ENCODE assay signal across 28 cellular contexts in the genomic region with DNA sequence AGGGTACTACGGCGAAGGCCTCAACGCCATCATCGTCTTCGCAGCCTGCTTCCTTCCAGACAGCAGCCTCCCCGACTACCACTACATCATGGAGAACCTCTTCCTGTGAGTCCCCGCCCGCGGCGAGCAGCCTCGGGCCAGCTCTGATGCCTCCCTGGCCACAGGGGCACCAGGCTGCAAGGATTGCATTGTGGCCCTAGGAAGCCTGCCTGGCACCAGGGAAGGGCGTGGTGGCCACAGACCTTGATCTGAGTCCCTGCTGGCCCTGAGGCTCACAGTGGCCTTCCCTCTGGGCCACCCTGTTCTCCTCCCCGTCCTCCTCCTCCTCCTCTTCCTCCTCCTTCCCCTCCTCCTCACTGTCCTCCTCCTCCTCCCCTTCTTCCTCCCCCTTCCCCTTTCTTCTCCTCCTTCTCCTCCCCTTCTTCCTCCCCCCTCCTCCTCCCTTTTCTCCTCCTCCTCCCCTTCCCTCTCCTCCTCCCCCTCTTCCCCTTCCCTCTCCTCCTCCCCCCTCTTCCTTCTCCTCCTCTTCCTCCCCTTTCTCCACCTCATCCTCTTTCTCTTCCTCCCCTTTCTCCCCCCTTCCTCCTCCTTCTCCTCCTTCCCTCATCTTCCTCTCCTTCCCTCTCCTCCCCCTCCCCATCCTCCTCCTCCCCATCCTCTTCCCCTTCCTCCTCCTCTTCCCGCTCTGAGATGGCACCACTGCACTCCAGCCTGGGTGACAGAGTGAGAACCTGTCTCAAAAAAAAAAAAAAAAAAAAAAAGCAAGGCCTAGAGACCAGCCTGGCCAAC. TPM values are rescaled to one million over a fixed set of nuclear protein-coding genes. Genes with fewer than 3 reads are reported as not detected.
"Had no signal": no experiment of that assay in that cellular context is flagged by ENCODE, and none has a peak within 500 bp of the region (broad histone marks: within the 10 kb centered on the region; RNA-seq: fewer than 3 reads in every experiment).

No MANE protein-coding gene starts in this region.

- H3K36me3 ChIP-seq: gastroesophageal sphincter, stomach, thyroid gland, upper lobe of right lung had no signal

- DNase-seq: activated CD4-positive, alpha-beta memory T cell treated with anti-CD3 and anti-CD28 coated beads for 36 hours; activated CD4-positive, alpha-beta T cell treated with anti-CD3 and anti-CD28 coated beads, Interleukin-2, amount 10 ng/mL, durations not matched to agents 24 days and 14 days; activated CD4-positive, CD25-positive, alpha-beta regulatory T cell treated with anti-CD3 and anti-CD28 coated beads, Interleukin-2, amount 50 U/mL, for 72 hours; activated CD8-positive, alpha-beta memory T cell treated with anti-CD3 and anti-CD28 coated beads, Interleukin-2, amount 50 U/mL, for 4 hours; activated gamma-delta T cell; activated naive CD4-positive, alpha-beta T cell treated with anti-CD3 and anti-CD28 coated beads, Interleukin-2, amount 10 ng/mL, durations not matched to agents 7 days and 5 days; activated naive CD8-positive, alpha-beta T cell treated with anti-CD3 and anti-CD28 coated beads, Interleukin-2, amount 10 ng/mL, durations not matched to agents 7 days and 5 days; activated T-cell treated with anti-CD3 and anti-CD28 coated beads, Interleukin-2, amount 50 U/mL, for 1 hour; caudate nucleus; cortex of kidney; head of caudate nucleus; hippocampal formation; left colon; naive thymus-derived CD8-positive, alpha-beta T cell; posterior cingulate gyrus; right cardiac atrium; stimulated activated CD4-positive, alpha-beta T cell treated with anti-CD3 and anti-CD28 coated beads, Interleukin-15, amount 100 ng/mL, for 24 hours; stimulated activated CD4-positive, alpha-beta T cell treated with anti-CD3 and anti-CD28 coated beads, Interleukin-2, amount 100 ng/mL, for 24 hours; stimulated activated naive B cell treated with anti-CD40 and anti-IgM and Interleukin-4, amounts not matched to agents 10 μg/mL and 1 μg/mL and 100 μg/mL, for 72 hours; stomach; T-helper 9 cell; thyroid gland; upper lobe of right lung had no signal

- H3K4me3 ChIP-seq: gastroesophageal sphincter, stomach, thyroid gland, upper lobe of right lung had no signal

- H3K27ac ChIP-seq: gastroesophageal sphincter, stomach, thyroid gland, upper lobe of right lung had no signal

- H3K27me3 ChIP-seq: thyroid gland, upper lobe of right lung had no signal

- H3K4me1 ChIP-seq: gastroesophageal sphincter, stomach, thyroid gland, upper lobe of right lung had no signal

- ATAC-seq: gastroesophageal sphincter; left colon; naive thymus-derived CD8-positive, alpha-beta T cell; stimulated activated naive B cell treated with anti-CD40 and anti-IgM and Interleukin-4, amounts not matched to agents 10 μg/mL and 1 μg/mL and 100 μg/mL, for 72 hours; upper lobe of right lung had no signal

RNA-seq across cellular contexts. Expression of a gene that starts 24.4 kb away (rescaled TPM):
- polyA plus RNA-seq: endothelial cell of umbilical vein; fibroblast of lung; keratinocyte; naive thymus-derived CD8-positive, alpha-beta T cell had no signal

RNA-seq across cellular contexts. Expression of a gene that starts 28.0 kb away (rescaled TPM):
- polyA plus RNA-seq: esophagus, keratinocyte had no signal

RNA-seq across cellular contexts. Expression of a gene that starts 39.6 kb away (rescaled TPM):
- polyA plus RNA-seq: endothelial cell of umbilical vein, fibroblast of lung, keratinocyte had no signal
